ENCODE assay signal across 1 cellular context in the genomic region with DNA sequence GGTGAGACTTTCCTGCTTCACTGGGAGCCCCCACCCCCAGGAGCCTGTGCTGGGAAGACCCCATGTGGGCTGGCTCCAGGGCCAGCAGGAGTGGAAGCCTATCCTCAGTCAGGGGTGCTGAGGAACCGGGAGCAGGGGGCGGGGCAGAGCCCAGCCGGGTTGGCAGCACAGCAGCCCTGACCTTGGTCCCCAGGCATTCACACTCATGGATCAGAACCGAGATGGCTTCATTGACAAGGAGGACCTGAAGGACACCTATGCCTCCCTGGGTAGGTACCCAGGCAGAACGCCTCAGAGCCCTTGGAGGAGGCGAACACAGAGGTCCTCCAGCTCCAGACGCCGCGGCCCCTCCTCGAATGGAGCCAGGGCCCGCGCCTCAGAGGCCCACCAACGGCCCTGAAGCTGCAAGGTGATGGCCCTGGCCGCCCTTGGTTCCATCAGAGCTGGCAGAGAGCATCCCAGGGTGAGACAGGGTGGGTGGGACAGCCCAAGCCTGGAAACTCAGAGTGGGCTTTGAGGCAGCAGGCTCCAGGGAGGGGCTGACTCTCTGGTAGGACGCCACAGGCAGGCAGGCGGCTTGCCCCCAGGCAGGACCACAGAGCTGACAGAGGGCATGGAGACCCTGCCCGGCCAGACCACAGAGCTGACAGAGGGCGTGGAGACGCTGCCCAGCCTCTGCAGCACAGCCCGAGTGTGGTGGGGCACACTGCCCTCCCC.
TF ChIP-seq lines count a peak whose summit lies in the region.

No MANE protein-coding gene starts in this region.

TF ChIP-seq in K562, 482 proteins besides CTCF, POLR2A, EP300 and RAD21:
- TF ChIP-seq, protein P1, sequence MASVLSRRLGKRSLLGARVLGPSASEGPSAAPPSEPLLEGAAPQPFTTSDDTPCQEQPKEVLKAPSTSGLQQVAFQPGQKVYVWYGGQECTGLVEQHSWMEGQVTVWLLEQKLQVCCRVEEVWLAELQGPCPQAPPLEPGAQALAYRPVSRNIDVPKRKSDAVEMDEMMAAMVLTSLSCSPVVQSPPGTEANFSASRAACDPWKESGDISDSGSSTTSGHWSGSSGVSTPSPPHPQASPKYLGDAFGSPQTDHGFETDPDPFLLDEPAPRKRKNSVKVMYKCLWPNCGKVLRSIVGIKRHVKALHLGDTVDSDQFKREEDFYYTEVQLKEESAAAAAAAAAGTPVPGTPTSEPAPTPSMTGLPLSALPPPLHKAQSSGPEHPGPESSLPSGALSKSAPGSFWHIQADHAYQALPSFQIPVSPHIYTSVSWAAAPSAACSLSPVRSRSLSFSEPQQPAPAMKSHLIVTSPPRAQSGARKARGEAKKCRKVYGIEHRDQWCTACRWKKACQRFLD (CRISPR knock-in tag; IDR thresholded peaks at IDR 0.05), result no peak
- TF ChIP-seq POLR2G (IDR thresholded peaks at IDR 0.05; ENCODE audit: low read depth, low read length), result peak; percentile 64; the same call in 1 of the 2 replicates
